In genomic region chr14:99734406-99735051, GRCh38 we compare ENCODE assay signal across 1 cellular context.
TF ChIP-seq lines count a peak whose summit lies in the region.

No MANE protein-coding gene starts in this region.

TF ChIP-seq in IMR-90, 13 proteins besides CTCF, POLR2A, EP300 and RAD21:
- TF ChIP-seq MXI1 (IDR thresholded peaks at IDR 0.05; ENCODE audit: borderline replicate concordance, low read depth, low read length), result no peak
- TF ChIP-seq SMC3 (IDR thresholded peaks at IDR 0.05; ENCODE audit: low read depth, low read length), result no peak
- TF ChIP-seq CEBPB (IDR thresholded peaks at IDR 0.05; ENCODE audit: low read depth, low read length), result no peak
- no peak for TF ChIP-seq CHD1 (IDR thresholded peaks at IDR 0.05; ENCODE audit: low read depth, low read length)
- no peak for TF ChIP-seq NFE2L2 (IDR thresholded peaks at IDR 0.05; ENCODE audit: low read depth, low read length)
- TF ChIP-seq MAZ (IDR thresholded peaks at IDR 0.05; ENCODE audit: borderline replicate concordance, low read depth, low read length), result no peak
- no peak for TF ChIP-seq BHLHE40 (IDR thresholded peaks at IDR 0.05; ENCODE audit: low read depth, low read length)
- no peak for TF ChIP-seq RCOR1 (IDR thresholded peaks at IDR 0.05; ENCODE audit: insufficient replicate concordance, low read length)
- TF ChIP-seq MAFK (IDR thresholded peaks at IDR 0.05; ENCODE audit: low read depth, low read length), result no peak
- no peak for TF ChIP-seq RFX5 (IDR thresholded peaks at IDR 0.05; ENCODE audit: low read depth, low read length)
- TF ChIP-seq FOS (IDR thresholded peaks at IDR 0.05; ENCODE audit: low read depth, low read length), result no peak
- no peak for TF ChIP-seq ELK1 (IDR thresholded peaks at IDR 0.05; ENCODE audit: borderline replicate concordance, low read depth, low read length)
- TF ChIP-seq USF2 (IDR thresholded peaks at IDR 0.05; ENCODE audit: low read depth, low read length), result no peak
